1 cellular context compared by ENCODE assay signal in the genomic region with DNA sequence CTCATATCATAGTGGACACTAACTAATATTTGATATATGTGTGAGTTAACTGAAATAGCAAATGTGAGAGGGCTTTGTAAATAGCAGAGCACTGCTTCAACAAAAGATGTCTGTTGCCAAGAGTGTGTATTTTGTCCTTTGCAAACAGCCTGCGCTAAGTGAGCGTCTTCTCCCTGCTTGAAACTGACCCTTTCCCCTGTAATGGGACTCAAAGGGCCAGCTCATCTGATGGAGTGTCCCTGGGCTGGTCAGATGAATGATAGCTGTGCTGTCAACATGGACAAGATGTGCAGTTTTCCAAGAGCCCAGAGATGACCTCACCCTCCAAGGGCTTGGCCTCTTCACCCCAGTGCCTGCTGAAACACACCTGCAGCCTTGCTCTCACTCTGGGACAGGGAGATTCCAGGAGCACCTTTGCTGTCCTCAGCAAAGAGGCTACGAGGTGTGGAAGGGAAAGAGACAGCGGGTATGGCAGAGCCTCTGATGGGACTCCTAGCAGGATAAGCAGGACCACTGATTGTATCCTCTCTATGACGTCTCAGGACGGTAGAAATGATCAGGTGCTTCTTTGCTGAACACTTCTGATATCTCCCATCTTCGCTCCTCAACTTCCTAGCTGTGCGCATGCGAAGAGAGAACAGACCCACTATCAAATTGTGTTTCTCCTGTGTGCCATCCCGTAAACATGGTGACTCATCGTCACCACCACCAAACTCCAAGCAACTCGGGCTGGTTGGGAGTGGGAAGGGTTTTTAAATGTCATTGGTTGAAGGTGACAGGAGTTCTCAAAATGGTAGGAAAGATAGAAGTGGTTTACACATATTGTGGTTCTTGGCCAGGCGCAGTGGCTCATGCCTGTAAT.
A peak's percentile ranks its signal among the peaks of the same experiment; 100 is the strongest.
TF ChIP-seq lines count a peak whose summit lies in the region.

No MANE protein-coding gene starts in this region.

TF ChIP-seq in HepG2, 621 proteins besides CTCF, POLR2A, EP300 and RAD21 (continued from another document and continues in another):
- TF ChIP-seq, protein P1, sequence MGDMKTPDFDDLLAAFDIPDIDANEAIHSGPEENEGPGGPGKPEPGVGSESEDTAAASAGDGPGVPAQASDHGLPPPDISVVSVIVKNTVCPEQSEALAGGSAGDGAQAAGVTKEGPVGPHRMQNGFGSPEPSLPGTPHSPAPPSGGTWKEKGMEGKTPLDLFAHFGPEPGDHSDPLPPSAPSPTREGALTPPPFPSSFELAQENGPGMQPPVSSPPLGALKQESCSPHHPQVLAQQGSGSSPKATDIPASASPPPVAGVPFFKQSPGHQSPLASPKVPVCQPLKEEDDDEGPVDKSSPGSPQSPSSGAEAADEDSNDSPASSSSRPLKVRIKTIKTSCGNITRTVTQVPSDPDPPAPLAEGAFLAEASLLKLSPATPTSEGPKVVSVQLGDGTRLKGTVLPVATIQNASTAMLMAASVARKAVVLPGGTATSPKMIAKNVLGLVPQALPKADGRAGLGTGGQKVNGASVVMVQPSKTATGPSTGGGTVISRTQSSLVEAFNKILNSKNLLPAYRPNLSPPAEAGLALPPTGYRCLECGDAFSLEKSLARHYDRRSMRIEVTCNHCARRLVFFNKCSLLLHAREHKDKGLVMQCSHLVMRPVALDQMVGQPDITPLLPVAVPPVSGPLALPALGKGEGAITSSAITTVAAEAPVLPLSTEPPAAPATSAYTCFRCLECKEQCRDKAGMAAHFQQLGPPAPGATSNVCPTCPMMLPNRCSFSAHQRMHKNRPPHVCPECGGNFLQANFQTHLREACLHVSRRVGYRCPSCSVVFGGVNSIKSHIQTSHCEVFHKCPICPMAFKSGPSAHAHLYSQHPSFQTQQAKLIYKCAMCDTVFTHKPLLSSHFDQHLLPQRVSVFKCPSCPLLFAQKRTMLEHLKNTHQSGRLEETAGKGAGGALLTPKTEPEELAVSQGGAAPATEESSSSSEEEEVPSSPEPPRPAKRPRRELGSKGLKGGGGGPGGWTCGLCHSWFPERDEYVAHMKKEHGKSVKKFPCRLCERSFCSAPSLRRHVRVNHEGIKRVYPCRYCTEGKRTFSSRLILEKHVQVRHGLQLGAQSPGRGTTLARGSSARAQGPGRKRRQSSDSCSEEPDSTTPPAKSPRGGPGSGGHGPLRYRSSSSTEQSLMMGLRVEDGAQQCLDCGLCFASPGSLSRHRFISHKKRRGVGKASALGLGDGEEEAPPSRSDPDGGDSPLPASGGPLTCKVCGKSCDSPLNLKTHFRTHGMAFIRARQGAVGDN (CRISPR knock-in tag; IDR thresholded peaks at IDR 0.05) = peak; percentile 60; the same call in 1 of the 2 replicates
- TF ChIP-seq ZNF678 (CRISPR knock-in tag; IDR thresholded peaks at IDR 0.05) (no peak), MAZ (IDR thresholded peaks at IDR 0.05; ENCODE audit: borderline replicate concordance, low read depth, low read length) (no peak), MAZ (CRISPR knock-in tag; IDR thresholded peaks at IDR 0.05; ENCODE audit: low read depth) (no peak), ZNF780A (CRISPR knock-in tag; IDR thresholded peaks at IDR 0.05) (no peak), ZNF660 (CRISPR knock-in tag; IDR thresholded peaks at IDR 0.05; ENCODE audit: borderline replicate concordance, low read depth) (no peak), ZFP41 (CRISPR knock-in tag; IDR thresholded peaks at IDR 0.05; ENCODE audit: borderline replicate concordance) (no peak), YY1 (IDR thresholded peaks at IDR 0.05; ENCODE audit: insufficient read depth, insufficient replicate concordance, low read depth, low read length) (no peak), MIER3 (CRISPR knock-in tag; IDR thresholded peaks at IDR 0.05; ENCODE audit: borderline replicate concordance) (no peak), RXRA (CRISPR knock-in tag; IDR thresholded peaks at IDR 0.05) (peak; percentile 96), ZBTB3 (CRISPR knock-in tag; IDR thresholded peaks at IDR 0.05; ENCODE audit: borderline replicate concordance, low read depth) (no peak), ARHGAP35 (CRISPR knock-in tag; IDR thresholded peaks at IDR 0.05; ENCODE audit: borderline replicate concordance) (no peak), PITX1 (CRISPR knock-in tag; IDR thresholded peaks at IDR 0.05) (peak; percentile 88), ISX (CRISPR knock-in tag; conservative IDR thresholded peaks at IDR 0.05) (no peak), SMARCE1 (IDR thresholded peaks at IDR 0.05; ENCODE audit: borderline replicate concordance) (no peak), ZC3H4 (CRISPR knock-in tag; IDR thresholded peaks at IDR 0.05; ENCODE audit: borderline replicate concordance) (no peak), REXO4 (CRISPR knock-in tag; IDR thresholded peaks at IDR 0.05; ENCODE audit: borderline replicate concordance) (no peak), ZNF207 (IDR thresholded peaks at IDR 0.05; ENCODE audit: borderline replicate concordance) (no peak), RARA (CRISPR knock-in tag; IDR thresholded peaks at IDR 0.05) (peak; percentile 87), BCL6 (CRISPR knock-in tag; IDR thresholded peaks at IDR 0.05) (peak; percentile 83), ZNF180 (CRISPR knock-in tag; IDR thresholded peaks at IDR 0.05; ENCODE audit: borderline replicate concordance, low read depth) (no peak), ZBTB20 (CRISPR knock-in tag; IDR thresholded peaks at IDR 0.05; ENCODE audit: borderline replicate concordance, low read depth) (0 out of 2 replicates have a peak, but pooled peaks have one; percentile 33), TEAD3 (CRISPR knock-in tag; optimal IDR thresholded peaks at IDR 0.05; ENCODE audit: borderline replicate concordance) (peak; percentile 43), ZNF496 (CRISPR knock-in tag; IDR thresholded peaks at IDR 0.05; ENCODE audit: insufficient replicate concordance) (no peak), TP53 (CRISPR knock-in tag; conservative IDR thresholded peaks at IDR 0.05) (no peak)
- TF ChIP-seq, protein P2, sequence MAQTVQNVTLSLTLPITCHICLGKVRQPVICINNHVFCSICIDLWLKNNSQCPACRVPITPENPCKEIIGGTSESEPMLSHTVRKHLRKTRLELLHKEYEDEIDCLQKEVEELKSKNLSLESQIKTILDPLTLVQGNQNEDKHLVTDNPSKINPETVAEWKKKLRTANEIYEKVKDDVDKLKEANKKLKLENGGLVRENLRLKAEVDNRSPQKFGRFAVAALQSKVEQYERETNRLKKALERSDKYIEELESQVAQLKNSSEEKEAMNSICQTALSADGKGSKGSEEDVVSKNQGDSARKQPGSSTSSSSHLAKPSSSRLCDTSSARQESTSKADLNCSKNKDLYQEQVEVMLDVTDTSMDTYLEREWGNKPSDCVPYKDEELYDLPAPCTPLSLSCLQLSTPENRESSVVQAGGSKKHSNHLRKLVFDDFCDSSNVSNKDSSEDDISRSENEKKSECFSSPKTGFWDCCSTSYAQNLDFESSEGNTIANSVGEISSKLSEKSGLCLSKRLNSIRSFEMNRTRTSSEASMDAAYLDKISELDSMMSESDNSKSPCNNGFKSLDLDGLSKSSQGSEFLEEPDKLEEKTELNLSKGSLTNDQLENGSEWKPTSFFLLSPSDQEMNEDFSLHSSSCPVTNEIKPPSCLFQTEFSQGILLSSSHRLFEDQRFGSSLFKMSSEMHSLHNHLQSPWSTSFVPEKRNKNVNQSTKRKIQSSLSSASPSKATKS (CRISPR knock-in tag; IDR thresholded peaks at IDR 0.05) = no peak
- TF ChIP-seq, protein P3, sequence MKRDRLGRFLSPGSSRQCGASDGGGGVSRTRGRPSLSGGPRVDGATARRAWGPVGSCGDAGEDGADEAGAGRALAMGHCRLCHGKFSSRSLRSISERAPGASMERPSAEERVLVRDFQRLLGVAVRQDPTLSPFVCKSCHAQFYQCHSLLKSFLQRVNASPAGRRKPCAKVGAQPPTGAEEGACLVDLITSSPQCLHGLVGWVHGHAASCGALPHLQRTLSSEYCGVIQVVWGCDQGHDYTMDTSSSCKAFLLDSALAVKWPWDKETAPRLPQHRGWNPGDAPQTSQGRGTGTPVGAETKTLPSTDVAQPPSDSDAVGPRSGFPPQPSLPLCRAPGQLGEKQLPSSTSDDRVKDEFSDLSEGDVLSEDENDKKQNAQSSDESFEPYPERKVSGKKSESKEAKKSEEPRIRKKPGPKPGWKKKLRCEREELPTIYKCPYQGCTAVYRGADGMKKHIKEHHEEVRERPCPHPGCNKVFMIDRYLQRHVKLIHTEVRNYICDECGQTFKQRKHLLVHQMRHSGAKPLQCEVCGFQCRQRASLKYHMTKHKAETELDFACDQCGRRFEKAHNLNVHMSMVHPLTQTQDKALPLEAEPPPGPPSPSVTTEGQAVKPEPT (CRISPR knock-in tag; IDR thresholded peaks at IDR 0.05; ENCODE audit: low read depth) = no peak
- TF ChIP-seq, protein P4, sequence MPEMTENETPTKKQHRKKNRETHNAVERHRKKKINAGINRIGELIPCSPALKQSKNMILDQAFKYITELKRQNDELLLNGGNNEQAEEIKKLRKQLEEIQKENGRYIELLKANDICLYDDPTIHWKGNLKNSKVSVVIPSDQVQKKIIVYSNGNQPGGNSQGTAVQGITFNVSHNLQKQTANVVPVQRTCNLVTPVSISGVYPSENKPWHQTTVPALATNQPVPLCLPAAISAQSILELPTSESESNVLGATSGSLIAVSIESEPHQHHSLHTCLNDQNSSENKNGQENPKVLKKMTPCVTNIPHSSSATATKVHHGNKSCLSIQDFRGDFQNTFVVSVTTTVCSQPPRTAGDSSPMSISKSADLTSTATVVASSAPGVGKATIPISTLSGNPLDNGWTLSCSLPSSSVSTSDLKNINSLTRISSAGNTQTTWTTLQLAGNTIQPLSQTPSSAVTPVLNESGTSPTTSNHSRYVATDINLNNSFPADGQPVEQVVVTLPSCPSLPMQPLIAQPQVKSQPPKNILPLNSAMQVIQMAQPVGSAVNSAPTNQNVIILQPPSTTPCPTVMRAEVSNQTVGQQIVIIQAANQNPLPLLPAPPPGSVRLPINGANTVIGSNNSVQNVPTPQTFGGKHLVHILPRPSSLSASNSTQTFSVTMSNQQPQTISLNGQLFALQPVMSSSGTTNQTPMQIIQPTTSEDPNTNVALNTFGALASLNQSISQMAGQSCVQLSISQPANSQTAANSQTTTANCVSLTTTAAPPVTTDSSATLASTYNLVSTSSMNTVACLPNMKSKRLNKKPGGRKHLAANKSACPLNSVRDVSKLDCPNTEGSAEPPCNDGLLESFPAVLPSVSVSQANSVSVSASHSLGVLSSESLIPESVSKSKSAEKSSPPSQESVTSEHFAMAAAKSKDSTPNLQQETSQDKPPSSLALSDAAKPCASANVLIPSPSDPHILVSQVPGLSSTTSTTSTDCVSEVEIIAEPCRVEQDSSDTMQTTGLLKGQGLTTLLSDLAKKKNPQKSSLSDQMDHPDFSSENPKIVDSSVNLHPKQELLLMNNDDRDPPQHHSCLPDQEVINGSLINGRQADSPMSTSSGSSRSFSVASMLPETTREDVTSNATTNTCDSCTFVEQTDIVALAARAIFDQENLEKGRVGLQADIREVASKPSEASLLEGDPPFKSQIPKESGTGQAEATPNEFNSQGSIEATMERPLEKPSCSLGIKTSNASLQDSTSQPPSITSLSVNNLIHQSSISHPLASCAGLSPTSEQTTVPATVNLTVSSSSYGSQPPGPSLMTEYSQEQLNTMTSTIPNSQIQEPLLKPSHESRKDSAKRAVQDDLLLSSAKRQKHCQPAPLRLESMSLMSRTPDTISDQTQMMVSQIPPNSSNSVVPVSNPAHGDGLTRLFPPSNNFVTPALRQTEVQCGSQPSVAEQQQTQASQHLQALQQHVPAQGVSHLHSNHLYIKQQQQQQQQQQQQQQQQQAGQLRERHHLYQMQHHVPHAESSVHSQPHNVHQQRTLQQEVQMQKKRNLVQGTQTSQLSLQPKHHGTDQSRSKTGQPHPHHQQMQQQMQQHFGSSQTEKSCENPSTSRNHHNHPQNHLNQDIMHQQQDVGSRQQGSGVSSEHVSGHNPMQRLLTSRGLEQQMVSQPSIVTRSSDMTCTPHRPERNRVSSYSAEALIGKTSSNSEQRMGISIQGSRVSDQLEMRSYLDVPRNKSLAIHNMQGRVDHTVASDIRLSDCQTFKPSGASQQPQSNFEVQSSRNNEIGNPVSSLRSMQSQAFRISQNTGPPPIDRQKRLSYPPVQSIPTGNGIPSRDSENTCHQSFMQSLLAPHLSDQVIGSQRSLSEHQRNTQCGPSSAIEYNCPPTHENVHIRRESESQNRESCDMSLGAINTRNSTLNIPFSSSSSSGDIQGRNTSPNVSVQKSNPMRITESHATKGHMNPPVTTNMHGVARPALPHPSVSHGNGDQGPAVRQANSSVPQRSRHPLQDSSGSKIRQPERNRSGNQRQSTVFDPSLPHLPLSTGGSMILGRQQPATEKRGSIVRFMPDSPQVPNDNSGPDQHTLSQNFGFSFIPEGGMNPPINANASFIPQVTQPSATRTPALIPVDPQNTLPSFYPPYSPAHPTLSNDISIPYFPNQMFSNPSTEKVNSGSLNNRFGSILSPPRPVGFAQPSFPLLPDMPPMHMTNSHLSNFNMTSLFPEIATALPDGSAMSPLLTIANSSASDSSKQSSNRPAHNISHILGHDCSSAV (CRISPR knock-in tag; IDR thresholded peaks at IDR 0.05; ENCODE audit: borderline replicate concordance) = no peak
- TF ChIP-seq, protein P5, sequence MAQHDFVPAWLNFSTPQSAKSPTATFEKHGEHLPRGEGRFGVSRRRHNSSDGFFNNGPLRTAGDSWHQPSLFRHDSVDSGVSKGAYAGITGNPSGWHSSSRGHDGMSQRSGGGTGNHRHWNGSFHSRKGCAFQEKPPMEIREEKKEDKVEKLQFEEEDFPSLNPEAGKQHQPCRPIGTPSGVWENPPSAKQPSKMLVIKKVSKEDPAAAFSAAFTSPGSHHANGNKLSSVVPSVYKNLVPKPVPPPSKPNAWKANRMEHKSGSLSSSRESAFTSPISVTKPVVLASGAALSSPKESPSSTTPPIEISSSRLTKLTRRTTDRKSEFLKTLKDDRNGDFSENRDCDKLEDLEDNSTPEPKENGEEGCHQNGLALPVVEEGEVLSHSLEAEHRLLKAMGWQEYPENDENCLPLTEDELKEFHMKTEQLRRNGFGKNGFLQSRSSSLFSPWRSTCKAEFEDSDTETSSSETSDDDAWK (CRISPR knock-in tag; IDR thresholded peaks at IDR 0.05) = no peak
- TF ChIP-seq, protein P6, sequence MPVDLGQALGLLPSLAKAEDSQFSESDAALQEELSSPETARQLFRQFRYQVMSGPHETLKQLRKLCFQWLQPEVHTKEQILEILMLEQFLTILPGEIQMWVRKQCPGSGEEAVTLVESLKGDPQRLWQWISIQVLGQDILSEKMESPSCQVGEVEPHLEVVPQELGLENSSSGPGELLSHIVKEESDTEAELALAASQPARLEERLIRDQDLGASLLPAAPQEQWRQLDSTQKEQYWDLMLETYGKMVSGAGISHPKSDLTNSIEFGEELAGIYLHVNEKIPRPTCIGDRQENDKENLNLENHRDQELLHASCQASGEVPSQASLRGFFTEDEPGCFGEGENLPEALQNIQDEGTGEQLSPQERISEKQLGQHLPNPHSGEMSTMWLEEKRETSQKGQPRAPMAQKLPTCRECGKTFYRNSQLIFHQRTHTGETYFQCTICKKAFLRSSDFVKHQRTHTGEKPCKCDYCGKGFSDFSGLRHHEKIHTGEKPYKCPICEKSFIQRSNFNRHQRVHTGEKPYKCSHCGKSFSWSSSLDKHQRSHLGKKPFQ (CRISPR knock-in tag; IDR thresholded peaks at IDR 0.05; ENCODE audit: insufficient replicate concordance) = no peak
